Comparison of ENCODE assay signal across 11 cellular contexts in genomic region chrX:4320436-4320947, GRCh38.
"Had no signal": no experiment of that assay in that cellular context is flagged by ENCODE, and none has a peak within 500 bp of the region (broad histone marks: within the 10 kb centered on the region; RNA-seq: fewer than 3 reads in every experiment).

No MANE protein-coding gene starts in this region.

- FAIRE-seq: endometrium, islet of Langerhans had no signal

- DNase-seq: activated CD4-positive, alpha-beta T cell treated with anti-CD3 and anti-CD28 coated beads for 48 hours; activated naive CD4-positive, alpha-beta T cell treated with anti-CD3 and anti-CD28 coated beads, Interleukin-2, amount 50 U/mL, for 16 hours; adrenal gland; nephron progenitor cell; T-helper 1 cell; thyroid gland; WERI-Rb-1 had no signal

- H3K27me3 ChIP-seq: adrenal gland, thyroid gland, vagina had no signal

- H3K27ac ChIP-seq: adrenal gland, skin epidermis, thyroid gland, vagina, WERI-Rb-1 had no signal

- H3K36me3 ChIP-seq: adrenal gland, thyroid gland, vagina, WERI-Rb-1 had no signal

- H3K4me1 ChIP-seq: adrenal gland, thyroid gland, vagina had no signal

- H3K4me3 ChIP-seq: adrenal gland, skin epidermis, thyroid gland, vagina had no signal

- H3K9me3 ChIP-seq: adrenal gland, thyroid gland, vagina had no signal
